In genomic region chr10:91034494-91035157, GRCh38 we compare ENCODE assay signal across 8 cellular contexts.
DNase-seq lines count a peak whose midpoint lies in the region; ATAC-seq, FAIRE-seq and TF ChIP-seq lines count a peak whose summit lies in the region.

No MANE protein-coding gene starts in this region.

- intact Hi-C loops in posterior vena cava (cut with DNase I) = loop anchor here in 1 of 2 donors (10.0 kb wide), 1 partner anchor 110 kb away; the partner anchor contains the start of gene ANKRD1

- ATAC-seq in GM18519 (IDR thresholded peaks at IDR 0.05; ENCODE audit: low FRiP score, unreplicated experiment) = no peak

- TF ChIP-seq POLR2A in GM12891 (IDR thresholded peaks at IDR 0.05; ENCODE audit: low read depth, low read length) = no peak

- peak; percentile 26 for FAIRE-seq in GM12891 (lab: Jason Lieb, UNC)

- DNase-seq in GM12891 (ENCODE audit: insufficient read length, low spot score) (no peak), RPMI7951 (ENCODE audit: low read depth) (peak; percentile 71), fibroblast of the conjunctiva (ENCODE audit: low read depth) (peak; percentile 32), posterior vena cava (ENCODE audit: low spot score) (peak; percentile 94), NCI-H1436 treated with DMSO at 0.1 percent for 48 hours (lab: John Stamatoyannopoulos, UW) (no peak), GM19238 (ENCODE audit: insufficient read length, low spot score) (no peak)
- DNase-seq in stimulated activated naive CD4-positive, alpha-beta T cell (lab: John Stamatoyannopoulos, UW) = no peak

TF ChIP-seq in GM12891, 5 proteins besides CTCF, POLR2A, EP300 and RAD21:
- TF ChIP-seq POLR2AphosphoS5 (IDR thresholded peaks at IDR 0.05; ENCODE audit: low read depth, low read length) = no peak
- TF ChIP-seq TAF1 (IDR thresholded peaks at IDR 0.05; ENCODE audit: low read depth, low read length) = no peak
- TF ChIP-seq PAX5 (IDR thresholded peaks at IDR 0.05; ENCODE audit: insufficient read depth, low read length, severe bottlenecking) = no peak
- TF ChIP-seq SPI1 (IDR thresholded peaks at IDR 0.05; ENCODE audit: low read depth, low read length) = no peak
- TF ChIP-seq POU2F2 (IDR thresholded peaks at IDR 0.05; ENCODE audit: low read depth, low read length) = no peak

Comparison
In these comparisons a context has a peak if more than half of its experiments do, and no peak if none do; other contexts are left out.
1. DNase-seq: peak in RPMI7951 (single experiment), fibroblast of the conjunctiva (single experiment) and posterior vena cava (single experiment); none in GM12891 (single experiment), stimulated activated naive CD4-positive, alpha-beta T cell (0 of 6), NCI-H1436 treated with DMSO at 0.1 percent for 48 hours (single experiment) and GM19238 (single experiment).